In the genomic region with DNA sequence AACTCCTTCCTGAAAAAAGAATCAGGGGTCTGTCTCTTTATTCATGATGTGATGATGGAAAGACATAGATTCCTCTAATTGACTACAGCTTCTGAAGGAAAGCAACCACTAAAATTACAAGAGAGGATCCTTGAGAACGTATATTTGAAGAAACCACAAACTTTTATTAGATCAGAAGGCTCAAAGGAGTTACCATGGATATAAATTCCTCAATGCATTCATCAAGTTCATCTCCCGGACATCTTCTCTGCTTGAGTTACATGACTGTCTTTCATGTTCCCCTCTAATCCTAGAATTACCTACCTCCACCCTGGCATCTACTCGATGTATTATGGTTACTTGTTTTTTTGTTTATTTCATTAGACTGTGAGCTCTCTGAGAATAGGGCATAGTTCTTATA, we compare ENCODE assay signal across 20 cellular contexts.
"Had no signal": no experiment of that assay in that cellular context is flagged by ENCODE, and none has a peak within 500 bp of the region (broad histone marks: within the 10 kb centered on the region; RNA-seq: fewer than 3 reads in every experiment).

No MANE protein-coding gene starts in this region.

- H3K27ac ChIP-seq: epithelial cell of prostate, neutrophil, pancreas, right lobe of liver, testis, tibial artery had no signal

- DNase-seq: cerebellar nuclear complex; effector CD8-positive, alpha-beta T cell; endodermal cell; kidney; mucosa of descending colon; naive B cell; pancreas; right lobe of liver; stimulated activated CD4-positive, alpha-beta T cell treated with anti-CD3 and anti-CD28 coated beads, Interleukin-4, amount 100 ng/mL, for 4 hours; stimulated activated naive CD8-positive, alpha-beta T cell treated with anti-CD3 and anti-CD28 coated beads, Interleukin-15, Interleukin-2, amounts not matched to agents 100 U/mL and 50 U/mL, for 24 hours; substantia nigra; testis; tibial artery had no signal

- H3K36me3 ChIP-seq: neutrophil, pancreas, right lobe of liver, tibial artery had no signal

- H3K9me3 ChIP-seq: mucosa of descending colon, neutrophil, pancreas, right lobe of liver, testis had no signal

- ATAC-seq: esophagus mucosa; left lobe of liver; mucosa of descending colon; natural killer cell treated with Interleukin-12 subunit alpha and Interleukin-12 subunit beta and Interleukin-15 and Interleukin-18, amount 100 ng/mL, for 72 hours; pancreas; right lobe of liver; stimulated activated memory B cell treated with anti-CD40 and anti-IgM and Interleukin-4, amounts not matched to agents 10 μg/mL and 1 μg/mL and 100 μg/mL, for 72 hours; stimulated activated naive CD8-positive, alpha-beta T cell treated with anti-CD3 and anti-CD28 coated beads, Interleukin-15, Interleukin-2, amounts not matched to agents 100 U/mL and 50 U/mL, for 24 hours had no signal

- H3K4me3 ChIP-seq: lung, mucosa of descending colon, pancreas, right lobe of liver, testis, tibial artery had no signal

- H3K4me1 ChIP-seq: pancreas, testis, tibial artery had no signal

- H3K27me3 ChIP-seq: neutrophil, pancreas, right lobe of liver, testis, tibial artery had no signal
